In the genomic region with DNA sequence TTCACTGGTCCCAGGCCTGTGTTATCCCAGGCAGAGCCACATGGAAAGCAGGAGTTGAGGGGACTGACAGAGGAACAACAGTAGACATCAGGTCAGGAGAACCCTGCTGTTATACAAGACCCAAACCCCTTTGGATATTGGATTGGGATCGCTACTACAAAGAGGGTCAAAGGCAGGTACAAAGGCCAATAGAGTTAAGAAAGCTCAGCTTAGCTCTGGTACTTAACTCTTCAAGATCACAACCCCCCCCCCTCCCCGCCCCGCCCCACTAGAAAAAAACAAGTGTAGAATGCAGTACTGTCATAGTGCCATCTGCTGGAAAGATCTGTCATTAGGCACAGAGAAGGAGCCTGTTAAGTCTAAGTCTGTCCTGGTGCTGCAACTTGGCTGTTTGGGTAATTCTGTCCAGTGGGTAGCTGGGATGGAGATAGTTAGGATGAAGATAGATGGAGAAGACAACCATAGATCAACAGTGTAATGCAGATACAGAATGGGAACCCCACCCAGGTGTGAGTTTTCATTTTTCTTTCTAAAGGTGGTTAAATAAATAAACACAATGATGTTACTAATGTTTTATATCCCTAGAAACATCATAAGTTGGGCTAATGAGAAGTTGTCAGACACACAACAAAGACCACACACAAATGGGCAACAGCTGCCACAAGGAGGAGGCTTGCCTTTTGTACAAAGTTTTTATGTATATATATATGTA, we compare ENCODE assay signal across 1 cellular context.
TF ChIP-seq lines count a peak whose summit lies in the region.

No MANE protein-coding gene starts in this region.

TF ChIP-seq in HepG2, 621 proteins besides CTCF, POLR2A, EP300 and RAD21 (continued from another document and continues in another):
- TF ChIP-seq, protein P1, sequence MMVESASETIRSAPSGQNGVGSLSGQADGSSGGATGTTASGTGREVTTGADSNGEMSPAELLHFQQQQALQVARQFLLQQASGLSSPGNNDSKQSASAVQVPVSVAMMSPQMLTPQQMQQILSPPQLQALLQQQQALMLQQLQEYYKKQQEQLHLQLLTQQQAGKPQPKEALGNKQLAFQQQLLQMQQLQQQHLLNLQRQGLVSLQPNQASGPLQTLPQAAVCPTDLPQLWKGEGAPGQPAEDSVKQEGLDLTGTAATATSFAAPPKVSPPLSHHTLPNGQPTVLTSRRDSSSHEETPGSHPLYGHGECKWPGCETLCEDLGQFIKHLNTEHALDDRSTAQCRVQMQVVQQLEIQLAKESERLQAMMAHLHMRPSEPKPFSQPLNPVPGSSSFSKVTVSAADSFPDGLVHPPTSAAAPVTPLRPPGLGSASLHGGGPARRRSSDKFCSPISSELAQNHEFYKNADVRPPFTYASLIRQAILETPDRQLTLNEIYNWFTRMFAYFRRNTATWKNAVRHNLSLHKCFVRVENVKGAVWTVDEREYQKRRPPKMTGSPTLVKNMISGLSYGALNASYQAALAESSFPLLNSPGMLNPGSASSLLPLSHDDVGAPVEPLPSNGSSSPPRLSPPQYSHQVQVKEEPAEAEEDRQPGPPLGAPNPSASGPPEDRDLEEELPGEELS (CRISPR knock-in tag; IDR thresholded peaks at IDR 0.05) = no peak
- TF ChIP-seq ZFP41 (CRISPR knock-in tag; IDR thresholded peaks at IDR 0.05; ENCODE audit: borderline replicate concordance) (no peak), FLYWCH1 (CRISPR knock-in tag; IDR thresholded peaks at IDR 0.05) (no peak), MLLT10 (CRISPR knock-in tag; IDR thresholded peaks at IDR 0.05) (no peak), ZNF556 (CRISPR knock-in tag; IDR thresholded peaks at IDR 0.05; ENCODE audit: borderline replicate concordance) (no peak; the same call in 1 of the 2 replicates), ZSCAN29 (CRISPR knock-in tag; conservative IDR thresholded peaks at IDR 0.05) (no peak), MEIS2 (CRISPR knock-in tag; IDR thresholded peaks at IDR 0.05) (no peak), ZNF737 (CRISPR knock-in tag; IDR thresholded peaks at IDR 0.05; ENCODE audit: borderline replicate concordance) (no peak), ZNF124 (CRISPR knock-in tag; IDR thresholded peaks at IDR 0.05) (no peak), KMT2B (CRISPR knock-in tag; IDR thresholded peaks at IDR 0.05) (no peak), PITX1 (CRISPR knock-in tag; IDR thresholded peaks at IDR 0.05) (no peak; the same call in 1 of the 2 replicates), ZNF225 (CRISPR knock-in tag; IDR thresholded peaks at IDR 0.05) (no peak), CHD4 (IDR thresholded peaks at IDR 0.05; ENCODE audit: borderline replicate concordance, low read length) (no peak), KLF13 (CRISPR knock-in tag; IDR thresholded peaks at IDR 0.05) (no peak), ARNT (IDR thresholded peaks at IDR 0.05) (no peak), NFIB (CRISPR knock-in tag; IDR thresholded peaks at IDR 0.05; ENCODE audit: borderline replicate concordance) (no peak), SP4 (CRISPR knock-in tag; IDR thresholded peaks at IDR 0.05) (no peak), IRF2 (CRISPR knock-in tag; IDR thresholded peaks at IDR 0.05) (peak; percentile 65; the same call in 1 of the 2 replicates), ATF1 (CRISPR knock-in tag; IDR thresholded peaks at IDR 0.05) (no peak), CBFB (CRISPR knock-in tag; IDR thresholded peaks at IDR 0.05) (no peak), SYNCRIP (IDR thresholded peaks at IDR 0.05; ENCODE audit: insufficient read depth, low read depth, low read length) (no peak), ZKSCAN8 (CRISPR knock-in tag; IDR thresholded peaks at IDR 0.05; ENCODE audit: borderline replicate concordance) (no peak), MXD4 (CRISPR knock-in tag; IDR thresholded peaks at IDR 0.05) (no peak), ZBTB7A (CRISPR knock-in tag; IDR thresholded peaks at IDR 0.05) (no peak), DPF2 (CRISPR knock-in tag; IDR thresholded peaks at IDR 0.05; ENCODE audit: borderline replicate concordance, low read depth) (no peak)
- TF ChIP-seq, protein P2, sequence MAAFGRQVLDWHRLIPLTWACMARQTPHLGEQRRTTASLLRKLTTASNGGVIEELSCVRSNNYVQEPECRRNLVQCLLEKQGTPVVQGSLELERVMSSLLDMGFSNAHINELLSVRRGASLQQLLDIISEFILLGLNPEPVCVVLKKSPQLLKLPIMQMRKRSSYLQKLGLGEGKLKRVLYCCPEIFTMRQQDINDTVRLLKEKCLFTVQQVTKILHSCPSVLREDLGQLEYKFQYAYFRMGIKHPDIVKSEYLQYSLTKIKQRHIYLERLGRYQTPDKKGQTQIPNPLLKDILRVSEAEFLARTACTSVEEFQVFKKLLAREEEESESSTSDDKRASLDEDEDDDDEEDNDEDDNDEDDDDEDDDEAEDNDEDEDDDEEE (CRISPR knock-in tag; IDR thresholded peaks at IDR 0.05) = no peak
- TF ChIP-seq, protein P3, sequence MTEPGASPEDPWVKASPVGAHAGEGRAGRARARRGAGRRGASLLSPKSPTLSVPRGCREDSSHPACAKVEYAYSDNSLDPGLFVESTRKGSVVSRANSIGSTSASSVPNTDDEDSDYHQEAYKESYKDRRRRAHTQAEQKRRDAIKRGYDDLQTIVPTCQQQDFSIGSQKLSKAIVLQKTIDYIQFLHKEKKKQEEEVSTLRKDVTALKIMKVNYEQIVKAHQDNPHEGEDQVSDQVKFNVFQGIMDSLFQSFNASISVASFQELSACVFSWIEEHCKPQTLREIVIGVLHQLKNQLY (CRISPR knock-in tag; IDR thresholded peaks at IDR 0.05) = no peak
- TF ChIP-seq, protein P4, sequence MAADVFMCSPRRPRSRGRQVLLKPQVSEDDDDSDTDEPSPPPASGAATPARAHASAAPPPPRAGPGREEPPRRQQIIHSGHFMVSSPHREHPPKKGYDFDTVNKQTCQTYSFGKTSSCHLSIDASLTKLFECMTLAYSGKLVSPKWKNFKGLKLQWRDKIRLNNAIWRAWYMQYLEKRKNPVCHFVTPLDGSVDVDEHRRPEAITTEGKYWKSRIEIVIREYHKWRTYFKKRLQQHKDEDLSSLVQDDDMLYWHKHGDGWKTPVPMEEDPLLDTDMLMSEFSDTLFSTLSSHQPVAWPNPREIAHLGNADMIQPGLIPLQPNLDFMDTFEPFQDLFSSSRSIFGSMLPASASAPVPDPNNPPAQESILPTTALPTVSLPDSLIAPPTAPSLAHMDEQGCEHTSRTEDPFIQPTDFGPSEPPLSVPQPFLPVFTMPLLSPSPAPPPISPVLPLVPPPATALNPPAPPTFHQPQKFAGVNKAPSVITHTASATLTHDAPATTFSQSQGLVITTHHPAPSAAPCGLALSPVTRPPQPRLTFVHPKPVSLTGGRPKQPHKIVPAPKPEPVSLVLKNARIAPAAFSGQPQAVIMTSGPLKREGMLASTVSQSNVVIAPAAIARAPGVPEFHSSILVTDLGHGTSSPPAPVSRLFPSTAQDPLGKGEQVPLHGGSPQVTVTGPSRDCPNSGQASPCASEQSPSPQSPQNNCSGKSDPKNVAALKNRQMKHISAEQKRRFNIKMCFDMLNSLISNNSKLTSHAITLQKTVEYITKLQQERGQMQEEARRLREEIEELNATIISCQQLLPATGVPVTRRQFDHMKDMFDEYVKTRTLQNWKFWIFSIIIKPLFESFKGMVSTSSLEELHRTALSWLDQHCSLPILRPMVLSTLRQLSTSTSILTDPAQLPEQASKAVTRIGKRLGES (CRISPR knock-in tag; IDR thresholded peaks at IDR 0.05; ENCODE audit: borderline replicate concordance) = no peak
- TF ChIP-seq, protein P5, sequence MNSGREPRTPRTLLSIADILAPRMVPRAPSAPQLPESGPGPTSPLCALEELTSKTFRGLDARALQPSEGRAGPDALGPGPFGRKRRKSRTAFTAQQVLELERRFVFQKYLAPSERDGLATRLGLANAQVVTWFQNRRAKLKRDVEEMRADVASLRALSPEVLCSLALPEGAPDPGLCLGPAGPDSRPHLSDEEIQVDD (CRISPR knock-in tag; IDR thresholded peaks at IDR 0.05; ENCODE audit: borderline replicate concordance) = no peak
- TF ChIP-seq, protein P6, sequence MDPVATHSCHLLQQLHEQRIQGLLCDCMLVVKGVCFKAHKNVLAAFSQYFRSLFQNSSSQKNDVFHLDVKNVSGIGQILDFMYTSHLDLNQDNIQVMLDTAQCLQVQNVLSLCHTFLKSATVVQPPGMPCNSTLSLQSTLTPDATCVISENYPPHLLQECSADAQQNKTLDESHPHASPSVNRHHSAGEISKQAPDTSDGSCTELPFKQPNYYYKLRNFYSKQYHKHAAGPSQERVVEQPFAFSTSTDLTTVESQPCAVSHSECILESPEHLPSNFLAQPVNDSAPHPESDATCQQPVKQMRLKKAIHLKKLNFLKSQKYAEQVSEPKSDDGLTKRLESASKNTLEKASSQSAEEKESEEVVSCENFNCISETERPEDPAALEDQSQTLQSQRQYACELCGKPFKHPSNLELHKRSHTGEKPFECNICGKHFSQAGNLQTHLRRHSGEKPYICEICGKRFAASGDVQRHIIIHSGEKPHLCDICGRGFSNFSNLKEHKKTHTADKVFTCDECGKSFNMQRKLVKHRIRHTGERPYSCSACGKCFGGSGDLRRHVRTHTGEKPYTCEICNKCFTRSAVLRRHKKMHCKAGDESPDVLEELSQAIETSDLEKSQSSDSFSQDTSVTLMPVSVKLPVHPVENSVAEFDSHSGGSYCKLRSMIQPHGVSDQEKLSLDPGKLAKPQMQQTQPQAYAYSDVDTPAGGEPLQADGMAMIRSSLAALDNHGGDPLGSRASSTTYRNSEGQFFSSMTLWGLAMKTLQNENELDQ (CRISPR knock-in tag; IDR thresholded peaks at IDR 0.05; ENCODE audit: borderline replicate concordance) = no peak; the same call in 1 of the 2 replicates
- TF ChIP-seq, protein P7, sequence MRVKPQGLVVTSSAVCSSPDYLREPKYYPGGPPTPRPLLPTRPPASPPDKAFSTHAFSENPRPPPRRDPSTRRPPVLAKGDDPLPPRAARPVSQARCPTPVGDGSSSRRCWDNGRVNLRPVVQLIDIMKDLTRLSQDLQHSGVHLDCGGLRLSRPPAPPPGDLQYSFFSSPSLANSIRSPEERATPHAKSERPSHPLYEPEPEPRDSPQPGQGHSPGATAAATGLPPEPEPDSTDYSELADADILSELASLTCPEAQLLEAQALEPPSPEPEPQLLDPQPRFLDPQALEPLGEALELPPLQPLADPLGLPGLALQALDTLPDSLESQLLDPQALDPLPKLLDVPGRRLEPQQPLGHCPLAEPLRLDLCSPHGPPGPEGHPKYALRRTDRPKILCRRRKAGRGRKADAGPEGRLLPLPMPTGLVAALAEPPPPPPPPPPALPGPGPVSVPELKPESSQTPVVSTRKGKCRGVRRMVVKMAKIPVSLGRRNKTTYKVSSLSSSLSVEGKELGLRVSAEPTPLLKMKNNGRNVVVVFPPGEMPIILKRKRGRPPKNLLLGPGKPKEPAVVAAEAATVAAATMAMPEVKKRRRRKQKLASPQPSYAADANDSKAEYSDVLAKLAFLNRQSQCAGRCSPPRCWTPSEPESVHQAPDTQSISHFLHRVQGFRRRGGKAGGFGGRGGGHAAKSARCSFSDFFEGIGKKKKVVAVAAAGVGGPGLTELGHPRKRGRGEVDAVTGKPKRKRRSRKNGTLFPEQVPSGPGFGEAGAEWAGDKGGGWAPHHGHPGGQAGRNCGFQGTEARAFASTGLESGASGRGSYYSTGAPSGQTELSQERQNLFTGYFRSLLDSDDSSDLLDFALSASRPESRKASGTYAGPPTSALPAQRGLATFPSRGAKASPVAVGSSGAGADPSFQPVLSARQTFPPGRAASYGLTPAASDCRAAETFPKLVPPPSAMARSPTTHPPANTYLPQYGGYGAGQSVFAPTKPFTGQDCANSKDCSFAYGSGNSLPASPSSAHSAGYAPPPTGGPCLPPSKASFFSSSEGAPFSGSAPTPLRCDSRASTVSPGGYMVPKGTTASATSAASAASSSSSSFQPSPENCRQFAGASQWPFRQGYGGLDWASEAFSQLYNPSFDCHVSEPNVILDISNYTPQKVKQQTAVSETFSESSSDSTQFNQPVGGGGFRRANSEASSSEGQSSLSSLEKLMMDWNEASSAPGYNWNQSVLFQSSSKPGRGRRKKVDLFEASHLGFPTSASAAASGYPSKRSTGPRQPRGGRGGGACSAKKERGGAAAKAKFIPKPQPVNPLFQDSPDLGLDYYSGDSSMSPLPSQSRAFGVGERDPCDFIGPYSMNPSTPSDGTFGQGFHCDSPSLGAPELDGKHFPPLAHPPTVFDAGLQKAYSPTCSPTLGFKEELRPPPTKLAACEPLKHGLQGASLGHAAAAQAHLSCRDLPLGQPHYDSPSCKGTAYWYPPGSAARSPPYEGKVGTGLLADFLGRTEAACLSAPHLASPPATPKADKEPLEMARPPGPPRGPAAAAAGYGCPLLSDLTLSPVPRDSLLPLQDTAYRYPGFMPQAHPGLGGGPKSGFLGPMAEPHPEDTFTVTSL (CRISPR knock-in tag; IDR thresholded peaks at IDR 0.05; ENCODE audit: borderline replicate concordance) = no peak
- TF ChIP-seq, protein P8, sequence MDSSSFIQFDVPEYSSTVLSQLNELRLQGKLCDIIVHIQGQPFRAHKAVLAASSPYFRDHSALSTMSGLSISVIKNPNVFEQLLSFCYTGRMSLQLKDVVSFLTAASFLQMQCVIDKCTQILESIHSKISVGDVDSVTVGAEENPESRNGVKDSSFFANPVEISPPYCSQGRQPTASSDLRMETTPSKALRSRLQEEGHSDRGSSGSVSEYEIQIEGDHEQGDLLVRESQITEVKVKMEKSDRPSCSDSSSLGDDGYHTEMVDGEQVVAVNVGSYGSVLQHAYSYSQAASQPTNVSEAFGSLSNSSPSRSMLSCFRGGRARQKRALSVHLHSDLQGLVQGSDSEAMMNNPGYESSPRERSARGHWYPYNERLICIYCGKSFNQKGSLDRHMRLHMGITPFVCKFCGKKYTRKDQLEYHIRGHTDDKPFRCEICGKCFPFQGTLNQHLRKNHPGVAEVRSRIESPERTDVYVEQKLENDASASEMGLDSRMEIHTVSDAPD (CRISPR knock-in tag; IDR thresholded peaks at IDR 0.05) = no peak
- TF ChIP-seq, protein P9, sequence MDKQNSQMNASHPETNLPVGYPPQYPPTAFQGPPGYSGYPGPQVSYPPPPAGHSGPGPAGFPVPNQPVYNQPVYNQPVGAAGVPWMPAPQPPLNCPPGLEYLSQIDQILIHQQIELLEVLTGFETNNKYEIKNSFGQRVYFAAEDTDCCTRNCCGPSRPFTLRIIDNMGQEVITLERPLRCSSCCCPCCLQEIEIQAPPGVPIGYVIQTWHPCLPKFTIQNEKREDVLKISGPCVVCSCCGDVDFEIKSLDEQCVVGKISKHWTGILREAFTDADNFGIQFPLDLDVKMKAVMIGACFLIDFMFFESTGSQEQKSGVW (CRISPR knock-in tag; IDR thresholded peaks at IDR 0.05; ENCODE audit: borderline replicate concordance) = no peak
- TF ChIP-seq, protein P10, sequence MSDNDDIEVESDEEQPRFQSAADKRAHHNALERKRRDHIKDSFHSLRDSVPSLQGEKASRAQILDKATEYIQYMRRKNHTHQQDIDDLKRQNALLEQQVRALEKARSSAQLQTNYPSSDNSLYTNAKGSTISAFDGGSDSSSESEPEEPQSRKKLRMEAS (IDR thresholded peaks at IDR 0.05) = no peak
